ENCODE assay signal across 26 cellular contexts in genomic region chr9:91884153-91884552, GRCh38.
"Had no signal": no experiment of that assay in that cellular context is flagged by ENCODE, and none has a peak within 500 bp of the region (broad histone marks: within the 10 kb centered on the region; RNA-seq: fewer than 3 reads in every experiment).

No MANE protein-coding gene starts in this region.

- DNase-seq: activated CD4-positive, alpha-beta memory T cell treated with anti-CD3 and anti-CD28 coated beads for 36 hours; activated CD4-positive, alpha-beta T cell treated with anti-CD3 and anti-CD28 coated beads for 48 hours; activated gamma-delta T cell treated with Interleukin-2 at 50 U/mL for 16 hours; activated naive CD4-positive, alpha-beta T cell treated with anti-CD3 and anti-CD28 coated beads, Interleukin-2, amount 50 U/mL, for 16 hours; activated T-cell treated with anti-CD3 and anti-CD28 coated beads, Interleukin-2, amount 50 U/mL, for 4 hours; amniotic stem cell; cortex of kidney; heart right ventricle; kidney glomerular epithelial cell; mucosa of descending colon; pancreas; retina; stimulated activated naive CD4-positive, alpha-beta T cell; T-helper 17 cell; T1000; WERI-Rb-1 had no signal

- H3K36me3 Mint-ChIP-seq: activated CD4-positive, alpha-beta memory T cell treated with anti-CD3 and anti-CD28 coated beads for 36 hours; natural killer cell treated with Interleukin-12 subunit alpha and Interleukin-12 subunit beta and Interleukin-15 and Interleukin-18, amount 100 ng/mL, for 72 hours had no signal

- H3K4me1 ChIP-seq: foreskin keratinocyte, pancreas, prostate gland, tibial nerve had no signal

- H3K4me3 Mint-ChIP-seq: activated CD4-positive, alpha-beta memory T cell treated with anti-CD3 and anti-CD28 coated beads for 36 hours; activated T-cell treated with anti-CD3 and anti-CD28 coated beads, Interleukin-2, amount 50 U/mL, for 4 hours; activated T-helper 17 cell treated with anti-CD3 and anti-CD28 coated beads, Interleukin-2, amount 50 U/mL, for 72 hours; natural killer cell treated with Interleukin-12 subunit alpha and Interleukin-12 subunit beta and Interleukin-15 and Interleukin-18, amount 100 ng/mL, for 72 hours; T-helper 17 cell had no signal

- ATAC-seq: activated CD4-positive, CD25-positive, alpha-beta regulatory T cell treated with anti-CD3 and anti-CD28 coated beads, Interleukin-2, amount 50 U/mL, for 24 hours; activated T-cell treated with anti-CD3 and anti-CD28 coated beads, Interleukin-2, amount 50 U/mL, for 4 hours; activated T-helper 17 cell treated with anti-CD3 and anti-CD28 coated beads, Interleukin-2, amount 50 U/mL, for 72 hours; esophagus mucosa; foreskin keratinocyte; heart right ventricle; left lobe of liver; natural killer cell treated with Interleukin-12 subunit alpha and Interleukin-12 subunit beta and Interleukin-15 and Interleukin-18, amount 100 ng/mL, for 72 hours; pancreas; T-helper 17 cell had no signal

- H3K27me3 ChIP-seq: brain microvascular endothelial cell, pancreas, tibial nerve had no signal

- H3K4me3 ChIP-seq: heart right ventricle, lung, mucosa of descending colon, pancreas, prostate gland, tibial nerve had no signal

- H3K9me3 Mint-ChIP-seq: activated CD4-positive, alpha-beta memory T cell treated with anti-CD3 and anti-CD28 coated beads for 36 hours; activated T-cell treated with anti-CD3 and anti-CD28 coated beads, Interleukin-2, amount 50 U/mL, for 4 hours; activated T-helper 17 cell treated with anti-CD3 and anti-CD28 coated beads, Interleukin-2, amount 50 U/mL, for 72 hours; natural killer cell treated with Interleukin-12 subunit alpha and Interleukin-12 subunit beta and Interleukin-15 and Interleukin-18, amount 100 ng/mL, for 72 hours had no signal

- H3K27ac Mint-ChIP-seq: activated CD4-positive, alpha-beta memory T cell treated with anti-CD3 and anti-CD28 coated beads for 36 hours; activated T-helper 17 cell treated with anti-CD3 and anti-CD28 coated beads, Interleukin-2, amount 50 U/mL, for 72 hours; natural killer cell treated with Interleukin-12 subunit alpha and Interleukin-12 subunit beta and Interleukin-15 and Interleukin-18, amount 100 ng/mL, for 72 hours; T-helper 17 cell had no signal

- H3K27ac ChIP-seq: brain microvascular endothelial cell, foreskin keratinocyte, pancreas, prostate gland, tibial nerve, WERI-Rb-1 had no signal

- H3K9me3 ChIP-seq: heart right ventricle, mucosa of descending colon, pancreas, prostate gland, tibial nerve had no signal

- H3K36me3 ChIP-seq: brain microvascular endothelial cell, heart right ventricle, pancreas, prostate gland, tibial nerve, WERI-Rb-1 had no signal

- H3K4me1 Mint-ChIP-seq: activated T-helper 17 cell treated with anti-CD3 and anti-CD28 coated beads, Interleukin-2, amount 50 U/mL, for 72 hours; T-helper 17 cell had no signal
